In genomic region chr13:95457294-95457693, GRCh38 we compare ENCODE assay signal across 11 cellular contexts.
A peak's percentile ranks its signal among the peaks of the same experiment; 100 is the strongest.
DNase-seq lines count a peak whose midpoint lies in the region; ATAC-seq and TF ChIP-seq lines count a peak whose summit lies in the region.
"Had no signal": no experiment of that assay in that cellular context is flagged by ENCODE, and none has a peak within 500 bp of the region (broad histone marks: within the 10 kb centered on the region; RNA-seq: fewer than 3 reads in every experiment).

No MANE protein-coding gene starts in this region.

- peak; percentile 11 for DNase-seq in mammary epithelial cell
- DNase-seq in breast epithelium (ENCODE audit: low spot score in 2 of 2): no peak
- DNase-seq in stimulated activated naive CD8-positive, alpha-beta T cell treated with anti-CD3 and anti-CD28 coated beads, Interleukin-15, amount 100 ng/mL, for 72 hours: peak; percentile 23 to 30
- no peak for DNase-seq in NCI-H128 (lab: John Stamatoyannopoulos, UW; ENCODE audit: unreplicated experiment)
- DNase-seq in middle frontal gyrus (ENCODE audit: extremely low spot score, low spot score): no peak
- DNase-seq in NCI-H510A treated with DMSO at 0.1 percent for 48 hours (lab: John Stamatoyannopoulos, UW): no peak
- DNase-seq: HCEC 1CT; stimulated activated CD4-positive, alpha-beta T cell treated with anti-CD3 and anti-CD28 coated beads, Interleukin-2, amount 100 ng/mL, for 48 hours; T-helper 9 cell had no signal

- H3K9me3 Mint-ChIP-seq in stimulated activated naive CD8-positive, alpha-beta T cell treated with anti-CD3 and anti-CD28 coated beads, Interleukin-15, amount 100 ng/mL, for 72 hours: peaks cover 14 to 26% of the 10 kb centered on the region in 2 donors

- no peak overlapping the region for H2AFZ ChIP-seq in mammary epithelial cell (ENCODE audit: low read depth, low read length)

- H3K27me3 ChIP-seq in mammary epithelial cell (ENCODE audit: insufficient read depth, low read length): no peaks in the 10 kb centered on the region
- H3K27me3 ChIP-seq in breast epithelium: no peaks in the 10 kb centered on the region

- whole genome bisulfite sequencing in mammary epithelial cell (ENCODE audit: low coverage, missing lambda C conversion rate): 70% methylated on average over 4 of the region's 4 CpGs

- H3K79me2 ChIP-seq in mammary epithelial cell (ENCODE audit: insufficient read depth, low read length): no peaks in the 10 kb centered on the region

- no peak overlapping the region for H3K27ac Mint-ChIP-seq in stimulated activated naive CD8-positive, alpha-beta T cell treated with anti-CD3 and anti-CD28 coated beads, Interleukin-15, amount 100 ng/mL, for 72 hours

- H3K9me3 ChIP-seq in mammary epithelial cell (replicated peaks; ENCODE audit: insufficient read depth, low read length) (no peaks in the 10 kb centered on the region), breast epithelium (peaks cover 9 to 14% of the 10 kb centered on the region in 2 donors)

- no peaks in the 10 kb centered on the region for H3K4me1 ChIP-seq in mammary epithelial cell (ENCODE audit: insufficient read depth, low read length)
- H3K4me1 ChIP-seq in breast epithelium: no peaks in the 10 kb centered on the region

- CTCF ChIA-PET in mammary epithelial cell (lab: Charles Lee; ENCODE audit: low non-redundant PET): no interaction called here

- TF ChIP-seq CTCF in mammary epithelial cell (conservative IDR thresholded peaks at IDR 0.05 in 1 of 2, IDR thresholded peaks at IDR 0.05 in 1 of 2; ENCODE audit: extremely low read depth in 1 of 2, insufficient read depth in 1 of 2, low read depth in 1 of 2, low read length in 2 of 2) (no peak), breast epithelium (IDR thresholded peaks at IDR 0.05) (no peak)

- in situ Hi-C loops in mammary epithelial cell (cut with MboI; ENCODE audit: low sequenced_read_pairs in 2 of 2): no loop called here

- H3K27ac ChIP-seq in mammary epithelial cell (ENCODE audit: insufficient read depth, low read depth, low read length): no peak overlapping the region
- no peak overlapping the region for H3K27ac ChIP-seq in breast epithelium

- no peaks in the 10 kb centered on the region for H4K20me1 ChIP-seq in mammary epithelial cell (ENCODE audit: insufficient read depth, low read length)

- TF ChIP-seq POLR2A in breast epithelium (IDR thresholded peaks at IDR 0.05): no peak

- H3K9ac ChIP-seq in mammary epithelial cell (ENCODE audit: insufficient read depth, low read length): no peak overlapping the region

- ATAC-seq in HG02571 (IDR thresholded peaks at IDR 0.05; ENCODE audit: unreplicated experiment): peak; percentile 100
- ATAC-seq in HG03520 (IDR thresholded peaks at IDR 0.05; ENCODE audit: unreplicated experiment): peak; percentile 99
- ATAC-seq in stimulated activated naive CD8-positive, alpha-beta T cell treated with anti-CD3 and anti-CD28 coated beads, Interleukin-15, amount 100 ng/mL, for 72 hours: peak; percentile 99

- H3K4me3 ChIP-seq in mammary epithelial cell (replicated peaks in 1 of 3; ENCODE audit: insufficient read depth in 1 of 3, low read depth in 2 of 3, low read length in 3 of 3) (no peak overlapping the region), breast epithelium (no peak overlapping the region)

- peaks cover 27% of the 10 kb centered on the region for H3K4me1 Mint-ChIP-seq in stimulated activated naive CD8-positive, alpha-beta T cell treated with anti-CD3 and anti-CD28 coated beads, Interleukin-15, amount 100 ng/mL, for 72 hours

- H3K27me3 Mint-ChIP-seq in stimulated activated naive CD8-positive, alpha-beta T cell treated with anti-CD3 and anti-CD28 coated beads, Interleukin-15, amount 100 ng/mL, for 72 hours: peaks cover 17% of the 10 kb centered on the region

- peak overlapping the region in 1 of 2 donors; percentile 49 for H3K4me3 Mint-ChIP-seq in stimulated activated naive CD8-positive, alpha-beta T cell treated with anti-CD3 and anti-CD28 coated beads, Interleukin-15, amount 100 ng/mL, for 72 hours

- H3K36me3 ChIP-seq in mammary epithelial cell (ENCODE audit: insufficient read depth, low read length) (no peaks in the 10 kb centered on the region), breast epithelium (no peaks in the 10 kb centered on the region)

- no TSS peak for BruUV-seq in mammary epithelial cell (replicated peaks; lab: Mats Ljungman, UMichigan)

- no peak overlapping the region for H3K4me2 ChIP-seq in mammary epithelial cell (ENCODE audit: insufficient read depth, low read depth, low read length)

- intact Hi-C loops in mammary epithelial cell (cut with micrococcal nuclease) (no loop called here), breast epithelium (cut with DNase I; ENCODE audit: low total_unique reads) (loop anchor here (10.0 kb wide), 1 partner anchor 1922 kb away; no protein-coding TSS in a partner anchor)

- dilution Hi-C loops in mammary epithelial cell (cut with HindIII; ENCODE audit: low sequenced_read_pairs): no loop called here

Comparison
In these comparisons a context has a peak if more than half of its experiments do, and no peak if none do; other contexts are left out.
1. DNase-seq: peak in mammary epithelial cell (single experiment) and stimulated activated naive CD8-positive, alpha-beta T cell treated with anti-CD3 and anti-CD28 coated beads, Interleukin-15, amount 100 ng/mL, for 72 hours (2 of 2); none in breast epithelium (0 of 2), NCI-H128 (single experiment), middle frontal gyrus (single experiment) and NCI-H510A treated with DMSO at 0.1 percent for 48 hours (single experiment).
2. Peak in every context shown above with its lines, with median percentiles within 50 percentile points of each other: ATAC-seq.